Comparison of ENCODE assay signal across 1 cellular context in the genomic region with DNA sequence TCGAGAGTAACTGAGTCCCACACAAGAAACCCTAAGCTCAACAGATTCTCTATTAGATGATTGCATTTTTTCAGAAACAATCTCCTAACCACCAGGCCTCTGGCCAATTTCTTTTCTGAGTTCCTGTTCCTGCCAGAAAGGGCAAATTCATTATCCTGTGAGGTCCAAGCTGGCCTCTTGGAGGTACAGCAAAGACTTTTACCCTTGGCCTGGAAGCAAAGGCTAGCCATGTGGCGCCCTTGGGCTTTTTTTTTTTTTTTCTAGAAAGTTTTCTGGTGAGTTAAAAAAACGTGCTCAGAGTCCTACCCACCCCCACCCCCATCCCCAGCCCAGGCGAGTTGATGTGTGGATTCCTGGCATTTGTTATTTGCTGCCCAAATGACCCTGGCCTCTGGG.
TF ChIP-seq lines count a peak whose summit lies in the region.

No MANE protein-coding gene starts in this region.

TF ChIP-seq in GM12878, 131 proteins besides CTCF, POLR2A, EP300 and RAD21 (continued from another document):
- TF ChIP-seq MEF2B (IDR thresholded peaks at IDR 0.05; ENCODE audit: partially characterized antibody, poor library complexity, severe bottlenecking) (no peak), SMARCA5 (IDR thresholded peaks at IDR 0.05) (no peak), SPI1 (IDR thresholded peaks at IDR 0.05; ENCODE audit: borderline replicate concordance, insufficient read depth, low read depth, low read length) (peak; percentile 30; the same call in 1 of the 2 replicates), ZNF384 (IDR thresholded peaks at IDR 0.05; ENCODE audit: borderline replicate concordance, low read depth, low read length) (peak; percentile 78)
